ENCODE assay signal across 8 cellular contexts in genomic region chr17:47531228-47531820, GRCh38. TPM values are rescaled to one million over a fixed set of nuclear protein-coding genes. Genes with fewer than 3 reads are reported as not detected.
DNase-seq lines count a peak whose midpoint lies in the region; ATAC-seq and TF ChIP-seq lines count a peak whose summit lies in the region.
"Not testable (repeated sequence)": the region's sequence is repeated elsewhere in the genome, so short reads cannot be mapped to it uniquely, and the experiment has no call there.

No MANE protein-coding gene starts in this region.

- H3K9ac ChIP-seq in Karpas-422 (ENCODE audit: low read length), result peak overlapping the region; percentile 76

- not testable (repeated sequence) for H3K36me3 ChIP-seq in Karpas-422 (ENCODE audit: insufficient read depth, low read length)

- TF ChIP-seq CTCF in coronary artery (IDR thresholded peaks at IDR 0.05), result not testable (repeated sequence)

- H3K4me3 ChIP-seq in Karpas-422 (ENCODE audit: low read length), result peak overlapping the region; percentile 73
- H3K4me3 ChIP-seq in coronary artery, result peak overlapping the region; percentile 89

- H3K9me3 ChIP-seq in Karpas-422 (ENCODE audit: low read length), result not testable (repeated sequence)

- not testable (repeated sequence) for H2AFZ ChIP-seq in Karpas-422 (ENCODE audit: low read length)

- not testable (repeated sequence) for H4K20me1 ChIP-seq in Karpas-422 (ENCODE audit: insufficient read depth, low read depth, low read length)

- H3K27me3 ChIP-seq in Karpas-422 (ENCODE audit: low read length), result not testable (repeated sequence)

- H3K4me1 ChIP-seq in Karpas-422 (ENCODE audit: low read length), result not testable (repeated sequence)

- DNase-seq in ACHN, result peak; percentile 9
- peak; percentile 47 for DNase-seq in Karpas-422
- peak; percentile 6 for DNase-seq in activated CD4-positive, alpha-beta T cell treated with anti-CD3 and anti-CD28 coated beads, Interleukin-2, amount 50 U/mL, for 1 hour
- not testable (repeated sequence) for DNase-seq in coronary artery (ENCODE audit: low spot score); sciatic nerve (ENCODE audit: low spot score)
- peak; percentile 68 for DNase-seq in islet precursor cell

- H3K27ac ChIP-seq in Karpas-422 (ENCODE audit: low read length) (0 out of 2 replicates have a peak overlapping the region, but pooled peaks have one; percentile 42), coronary artery (peak overlapping the region; percentile 90 to 97)

- peak overlapping the region; percentile 69 for H3K4me2 ChIP-seq in Karpas-422 (ENCODE audit: low read depth, low read length, poor library complexity, severe bottlenecking)

- in situ Hi-C loops in ACHN (cut with HindIII; ENCODE audit: low pct_ligation_motif_present, low pct_unique_long_range_greater_than_20kb, low sequenced_read_pairs), result not testable (repeated sequence)

- H3K9me2 ChIP-seq in Karpas-422 (replicated peaks; ENCODE audit: insufficient read depth, low read length), result not testable (repeated sequence)

- H3K79me2 ChIP-seq in Karpas-422 (ENCODE audit: low read length), result peaks cover 34% of the 10 kb centered on the region

- intact Hi-C loops in sciatic nerve (cut with DNase I), result not testable (repeated sequence)

- ATAC-seq in GM18858 (IDR thresholded peaks at IDR 0.05; ENCODE audit: unreplicated experiment) (peak; percentile 19), HG02678 (IDR thresholded peaks at IDR 0.05; ENCODE audit: unreplicated experiment) (peak; percentile 25), sciatic nerve (peak; percentile 14)

RNA-seq across cellular contexts. Expression of gene NPEPPS, which starts 0.4 kb away (rescaled TPM):
- total RNA-seq in Karpas-422 (2014; rRNA removed; shearing (Covaris generic); ENCODE audit: low replicate concordance), result 52.4 and 64.4 TPM in 2 replicates
- 142 TPM for total RNA-seq in sciatic nerve
